In genomic region chr1:181126871-181127587, GRCh38 we compare ENCODE assay signal across 10 cellular contexts. TPM values are rescaled to one million over a fixed set of nuclear protein-coding genes. Genes with fewer than 3 reads are reported as not detected.
A peak's percentile ranks its signal among the peaks of the same experiment; 100 is the strongest.
DNase-seq lines count a peak whose midpoint lies in the region; ATAC-seq, FAIRE-seq and TF ChIP-seq lines count a peak whose summit lies in the region.
"Had no signal": no experiment of that assay in that cellular context is flagged by ENCODE, and none has a peak within 500 bp of the region (broad histone marks: within the 10 kb centered on the region; RNA-seq: fewer than 3 reads in every experiment).

No MANE protein-coding gene starts in this region.

- H3K36me3 Mint-ChIP-seq in IgD-negative memory B cell (no peaks in the 10 kb centered on the region), mesothelial cell of epicardium (no peaks in the 10 kb centered on the region)
- no peaks in the 10 kb centered on the region for H3K36me3 Mint-ChIP-seq in activated naive CD4-positive, alpha-beta T cell treated with anti-CD3 and anti-CD28 coated beads, Interleukin-2, amount 50 U/mL, for 72 hours
- H3K36me3 Mint-ChIP-seq: CD8-positive, alpha-beta T cell had no signal

- no peak for ATAC-seq in activated naive CD4-positive, alpha-beta T cell treated with anti-CD3 and anti-CD28 coated beads, Interleukin-2, amount 50 U/mL, for 72 hours
- ATAC-seq: CD8-positive, alpha-beta T cell had no signal

- TF ChIP-seq CTCF in fibroblast of villous mesenchyme (IDR thresholded peaks at IDR 0.05; ENCODE audit: insufficient read depth, low read depth, low read length), result no peak
- no peak for TF ChIP-seq CTCF in mesothelial cell of epicardium (IDR thresholded peaks at IDR 0.05; ENCODE audit: unreplicated experiment)

- H3K4me3 Mint-ChIP-seq in IgD-negative memory B cell, result peak overlapping the region in 2 of 4 donors; percentile 23 to 75
- no peak overlapping the region for H3K4me3 Mint-ChIP-seq in mesothelial cell of epicardium
- H3K4me3 Mint-ChIP-seq: CD8-positive, alpha-beta T cell had no signal

- H3K36me3 ChIP-seq in BLaER1 treated with 17β-estradiol and CSF1 and Interleukin-3, amounts not matched to agents 10 nM and 100 nM, result no peaks in the 10 kb centered on the region
- H3K36me3 ChIP-seq: neutrophil had no signal

- H3K4me3 ChIP-seq in BLaER1 treated with 17β-estradiol and CSF1 and Interleukin-3, amounts not matched to agents 10 nM and 100 nM, result no peak overlapping the region
- H3K4me3 ChIP-seq in fibroblast of villous mesenchyme (ENCODE audit: low read depth, low read length), result no peak overlapping the region

- no peaks in the 10 kb centered on the region for H3K27me3 Mint-ChIP-seq in IgD-negative memory B cell
- no peaks in the 10 kb centered on the region for H3K27me3 Mint-ChIP-seq in mesothelial cell of epicardium (ENCODE audit: low read depth)

- H3K27ac Mint-ChIP-seq in IgD-negative memory B cell (peak overlapping the region; percentile 40 to 59 (median 48)), mesothelial cell of epicardium (no peak overlapping the region)
- no peak overlapping the region for H3K27ac Mint-ChIP-seq in activated naive CD4-positive, alpha-beta T cell treated with anti-CD3 and anti-CD28 coated beads, Interleukin-2, amount 50 U/mL, for 72 hours
- H3K27ac Mint-ChIP-seq: CD8-positive, alpha-beta T cell had no signal

- H3K9ac ChIP-seq in BLaER1 treated with 17β-estradiol and CSF1 and Interleukin-3, amounts not matched to agents 10 nM and 100 nM, result no peak overlapping the region

- DNase-seq in NCI-H526 treated with DMSO at 0.1 percent for 48 hours (lab: John Stamatoyannopoulos, UW) (peak; percentile 50), fibroblast of villous mesenchyme (ENCODE audit: low read depth) (peak; percentile 37), H54 (ENCODE audit: insufficient read length, low spot score) (no peak), mesothelial cell of epicardium (ENCODE audit: low spot score in 2 of 2, unreplicated experiment in 2 of 2) (no peak)
- DNase-seq in activated naive CD4-positive, alpha-beta T cell treated with anti-CD3 and anti-CD28 coated beads, Interleukin-2, amount 50 U/mL, for 72 hours (ENCODE audit: low spot score in 2 of 2), result no peak
- no peak for DNase-seq in stimulated activated CD4-positive, alpha-beta T cell treated with anti-CD3 and anti-CD28 coated beads, Interleukin-2, amount 100 ng/mL, for 24 hours
- DNase-seq: CD8-positive, alpha-beta T cell had no signal

- H3K4me1 Mint-ChIP-seq in IgD-negative memory B cell (peaks cover 43 to 63% (median 50%) of the 10 kb centered on the region in 3 donors), mesothelial cell of epicardium (peaks cover 12% of the 10 kb centered on the region)

- peak overlapping the region in 8 of 11 experiments; percentile 1 to 100 (median 93); a peak in 11 of 22 replicates for H3K4me2 ChIP-seq in BLaER1 treated with 17β-estradiol and CSF1 and Interleukin-3, amounts not matched to agents 10 nM and 100 nM

- H3K9me3 Mint-ChIP-seq in IgD-negative memory B cell (no peaks in the 10 kb centered on the region), mesothelial cell of epicardium (no peaks in the 10 kb centered on the region)
- H3K9me3 Mint-ChIP-seq in activated naive CD4-positive, alpha-beta T cell treated with anti-CD3 and anti-CD28 coated beads, Interleukin-2, amount 50 U/mL, for 72 hours, result no peaks in the 10 kb centered on the region
- H3K9me3 Mint-ChIP-seq: CD8-positive, alpha-beta T cell had no signal

- FAIRE-seq in H54 (lab: Jason Lieb, UNC), result no peak

- no peaks in the 10 kb centered on the region for H3K9me3 ChIP-seq in BLaER1 treated with 17β-estradiol and CSF1 and Interleukin-3, amounts not matched to agents 10 nM and 100 nM (replicated peaks in 1 of 11)
- H3K9me3 ChIP-seq: neutrophil had no signal

- H3K27ac ChIP-seq in BLaER1 treated with 17β-estradiol and CSF1 and Interleukin-3, amounts not matched to agents 10 nM and 100 nM, result peak overlapping the region in 1 of 11 experiments; percentile 21; a peak in 2 of 22 replicates
- H3K27ac ChIP-seq: neutrophil had no signal

- H4K20me1 ChIP-seq in BLaER1 treated with 17β-estradiol and CSF1 and Interleukin-3, amounts not matched to agents 10 nM and 100 nM, result no peaks in the 10 kb centered on the region

- no peak for TF ChIP-seq POLR2A in H54 (IDR thresholded peaks at IDR 0.05; ENCODE audit: low read depth, low read length)

- H3K27me3 ChIP-seq in BLaER1 treated with 17β-estradiol and CSF1 and Interleukin-3, amounts not matched to agents 10 nM and 100 nM, result peaks cover 0 to 5% (median 0%) of the 10 kb centered on the region in 11 experiments; a peak in 2 of 22 replicates
- H3K27me3 ChIP-seq: neutrophil had no signal

- peaks cover 68 to 91% (median 80%) of the 10 kb centered on the region in 10 experiments for H3K4me1 ChIP-seq in BLaER1 treated with 17β-estradiol and CSF1 and Interleukin-3, amounts not matched to agents 10 nM and 100 nM

RNA-seq across cellular contexts. Expression of gene IER5, which starts 38.5 kb away (rescaled TPM):
- polyA plus RNA-seq in IgD-negative memory B cell, result 31.0 TPM
- 31.2 and 45.3 TPM in 2 replicates for total RNA-seq in fibroblast of villous mesenchyme
- 10 to 100 TPM; 20.3 to 68.4 TPM for total RNA-seq in activated naive CD4-positive, alpha-beta T cell treated with anti-CD3 and anti-CD28 coated beads, Interleukin-2, amount 50 U/mL, for 72 hours
- total RNA-seq in mesothelial cell of epicardium, result 12.9 to 14.1 TPM (median 13.4 TPM) in 3 replicates

Comparison
In these comparisons a context has a peak if more than half of its experiments do, and no peak if none do; other contexts are left out.
1. H3K27ac Mint-ChIP-seq: peak in IgD-negative memory B cell (3 of 3); none in activated naive CD4-positive, alpha-beta T cell treated with anti-CD3 and anti-CD28 coated beads, Interleukin-2, amount 50 U/mL, for 72 hours (0 of 2) and mesothelial cell of epicardium (single experiment).
2. DNase-seq: peak in NCI-H526 treated with DMSO at 0.1 percent for 48 hours (single experiment) and fibroblast of villous mesenchyme (single experiment); none in H54 (single experiment), activated naive CD4-positive, alpha-beta T cell treated with anti-CD3 and anti-CD28 coated beads, Interleukin-2, amount 50 U/mL, for 72 hours (0 of 2), stimulated activated CD4-positive, alpha-beta T cell treated with anti-CD3 and anti-CD28 coated beads, Interleukin-2, amount 100 ng/mL, for 24 hours (0 of 2) and mesothelial cell of epicardium (0 of 2).